15 cellular contexts compared by ENCODE assay signal in the genomic region with DNA sequence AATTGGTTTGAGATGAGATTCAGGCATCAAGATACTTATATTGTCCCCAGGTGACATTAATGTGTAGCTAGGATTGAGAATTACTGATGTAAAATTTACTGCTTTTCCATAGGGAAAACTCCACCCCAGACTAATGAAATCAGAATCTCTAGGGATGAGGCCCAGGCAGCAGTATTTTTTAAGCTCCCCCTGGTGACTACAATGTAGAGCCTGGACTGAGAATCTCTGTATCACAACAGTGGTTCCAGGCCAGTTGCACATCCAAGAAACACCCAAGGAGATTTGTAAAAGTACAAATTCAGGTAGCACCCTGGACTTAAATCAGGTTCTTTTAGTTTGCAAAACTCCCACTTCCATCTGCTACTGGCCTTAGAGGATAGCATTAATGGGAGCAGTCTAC.
DNase-seq lines count a peak whose midpoint lies in the region; ATAC-seq, FAIRE-seq and TF ChIP-seq lines count a peak whose summit lies in the region.
"Had no signal": no experiment of that assay in that cellular context is flagged by ENCODE, and none has a peak within 500 bp of the region (broad histone marks: within the 10 kb centered on the region; RNA-seq: fewer than 3 reads in every experiment).

No MANE protein-coding gene starts in this region.

- H3K4me3 Mint-ChIP-seq in astrocyte (ENCODE audit: unreplicated experiment) (no peak overlapping the region), nephron progenitor cell (no peak overlapping the region)
- H3K4me3 Mint-ChIP-seq in activated CD4-positive, alpha-beta T cell treated with anti-CD3 and anti-CD28 coated beads for 36 hours, result no peak overlapping the region
- H3K4me3 Mint-ChIP-seq: activated CD8-positive, alpha-beta T cell treated with anti-CD3 and anti-CD28 coated beads for 36 hours; brain; T-helper 2 cell treated with Interferon-gamma antibody and Interleukin-4, amounts not matched to agents 5 μg/mL and 100 μg/mL, for 36 hours had no signal

- in situ Hi-C loops in GM23248 (cut with MboI), result loop anchor here (25.0 kb wide), 1 partner anchor 532 kb away; no protein-coding TSS in a partner anchor

- no peak overlapping the region for H3K4me3 ChIP-seq in A673 (ENCODE audit: low read depth, low read length, poor library complexity, severe bottlenecking)
- H3K4me3 ChIP-seq in GM23248, result no peak overlapping the region
- H3K4me3 ChIP-seq in astrocyte (ENCODE audit: insufficient read depth, low read depth, low read length), result no peak overlapping the region
- H3K4me3 ChIP-seq in tibial artery, result no peak overlapping the region
- H3K4me3 ChIP-seq: BLaER1 treated with 17β-estradiol and CSF1 and Interleukin-3, amounts not matched to agents 10 nM and 100 nM had no signal

- CTCF ChIA-PET in A673 (lab: Charles Lee), result no interaction called here
- CTCF ChIA-PET in activated CD4-positive, alpha-beta T cell treated with anti-CD3 and anti-CD28 coated beads for 36 hours (lab: Charles Lee), result no interaction called here

- H3K4me2 ChIP-seq in GM23248 (ENCODE audit: unreplicated experiment) (no peak overlapping the region), astrocyte (ENCODE audit: low read length) (no peak overlapping the region)
- H3K4me2 ChIP-seq: BLaER1 treated with 17β-estradiol and CSF1 and Interleukin-3, amounts not matched to agents 10 nM and 100 nM had no signal

- BruUV-seq in A673 (replicated peaks; lab: Mats Ljungman, UMichigan), result no TSS peak

- H3K27ac ChIP-seq in A673 (ENCODE audit: low read depth, low read length, poor library complexity, severe bottlenecking) (no peak overlapping the region), GM23248 (no peak overlapping the region), astrocyte (ENCODE audit: low read depth, low read length) (no peak overlapping the region), tibial artery (no peak overlapping the region)
- H3K27ac ChIP-seq: BLaER1 treated with 17β-estradiol and CSF1 and Interleukin-3, amounts not matched to agents 10 nM and 100 nM had no signal

- no peaks in the 10 kb centered on the region for H3K36me3 Mint-ChIP-seq in astrocyte (ENCODE audit: low read depth, unreplicated experiment)
- peaks cover 7% of the 10 kb centered on the region for H3K36me3 Mint-ChIP-seq in nephron progenitor cell (ENCODE audit: low read depth)
- no peaks in the 10 kb centered on the region for H3K36me3 Mint-ChIP-seq in activated CD4-positive, alpha-beta T cell treated with anti-CD3 and anti-CD28 coated beads for 36 hours (ENCODE audit: low read depth)

- no peaks in the 10 kb centered on the region for H3K79me2 ChIP-seq in GM23248 (ENCODE audit: insufficient read depth)
- no peaks in the 10 kb centered on the region for H3K79me2 ChIP-seq in astrocyte (ENCODE audit: insufficient read depth, low read length)

- peaks cover 5% of the 10 kb centered on the region; the same call in 1 of the 2 replicates for H3F3A ChIP-seq in GM23248 (ENCODE audit: insufficient read depth)

- H3K27me3 Mint-ChIP-seq in astrocyte (ENCODE audit: low read depth, unreplicated experiment) (no peaks in the 10 kb centered on the region), nephron progenitor cell (ENCODE audit: low read depth, poor library complexity) (no peaks in the 10 kb centered on the region)
- H3K27me3 Mint-ChIP-seq in activated CD4-positive, alpha-beta T cell treated with anti-CD3 and anti-CD28 coated beads for 36 hours, result no peaks in the 10 kb centered on the region
- H3K27me3 Mint-ChIP-seq: activated CD8-positive, alpha-beta T cell treated with anti-CD3 and anti-CD28 coated beads for 36 hours; brain had no signal

- H3K9me2 ChIP-seq in GM23248 (ENCODE audit: insufficient read depth), result no peaks in the 10 kb centered on the region

- H3K27me3 ChIP-seq in A673 (replicated peaks; ENCODE audit: insufficient read depth, low read depth, low read length, poor library complexity) (no peaks in the 10 kb centered on the region), GM23248 (replicated peaks; ENCODE audit: insufficient read depth) (peaks cover 17% of the 10 kb centered on the region; the same call in 1 of the 2 replicates), astrocyte (ENCODE audit: insufficient read depth, low read length) (no peaks in the 10 kb centered on the region), tibial artery (no peaks in the 10 kb centered on the region)
- H3K27me3 ChIP-seq: BLaER1 treated with 17β-estradiol and CSF1 and Interleukin-3, amounts not matched to agents 10 nM and 100 nM had no signal

- TF ChIP-seq CTCF in A673 (conservative IDR thresholded peaks at IDR 0.05; ENCODE audit: low read depth, low read length) (peak; percentile 27; the same call in 1 of the 2 replicates), astrocyte (IDR thresholded peaks at IDR 0.05; ENCODE audit: insufficient read depth, low read depth, low read length) (peak; percentile 38), nephron progenitor cell (IDR thresholded peaks at IDR 0.05) (no peak), tibial artery (IDR thresholded peaks at IDR 0.05) (no peak)

- POLR2A ChIA-PET in A673 (lab: Charles Lee; ENCODE audit: low non-redundant PET), result no interaction called here
- POLR2A ChIA-PET in activated CD4-positive, alpha-beta T cell treated with anti-CD3 and anti-CD28 coated beads for 36 hours (lab: Charles Lee), result interaction anchor here (0.7 kb wide), 1 partner anchor 340 kb away, joined by 4 read pairs; no protein-coding TSS in a partner anchor

- no peak for FAIRE-seq in astrocyte (lab: Jason Lieb, UNC)
- FAIRE-seq: G401.6 had no signal

- no peak overlapping the region for H2AFZ ChIP-seq in GM23248
- no peak overlapping the region for H2AFZ ChIP-seq in astrocyte (ENCODE audit: low read depth, low read length)

- H3K27ac Mint-ChIP-seq in astrocyte (ENCODE audit: unreplicated experiment) (no peak overlapping the region), nephron progenitor cell (no peak overlapping the region)
- no peak overlapping the region for H3K27ac Mint-ChIP-seq in activated CD4-positive, alpha-beta T cell treated with anti-CD3 and anti-CD28 coated beads for 36 hours
- H3K27ac Mint-ChIP-seq: activated CD8-positive, alpha-beta T cell treated with anti-CD3 and anti-CD28 coated beads for 36 hours; brain; T-helper 2 cell treated with Interferon-gamma antibody and Interleukin-4, amounts not matched to agents 5 μg/mL and 100 μg/mL, for 36 hours had no signal

- H3K4me1 ChIP-seq in A673 (ENCODE audit: insufficient read depth, low read length, poor library complexity, severe bottlenecking) (no peaks in the 10 kb centered on the region), GM23248 (ENCODE audit: insufficient read depth) (peaks cover 11% of the 10 kb centered on the region), astrocyte (ENCODE audit: insufficient read depth, low read length) (peaks cover 16% of the 10 kb centered on the region), tibial artery (no peaks in the 10 kb centered on the region)
- H3K4me1 ChIP-seq: BLaER1 treated with 17β-estradiol and CSF1 and Interleukin-3, amounts not matched to agents 10 nM and 100 nM had no signal

- no peak for ATAC-seq in GM18907 (IDR thresholded peaks at IDR 0.05; ENCODE audit: unreplicated experiment)
- ATAC-seq in activated CD4-positive, alpha-beta T cell treated with anti-CD3 and anti-CD28 coated beads for 36 hours, result no peak
- ATAC-seq: activated CD8-positive, alpha-beta T cell treated with anti-CD3 and anti-CD28 coated beads for 36 hours had no signal

- DNase-seq in A673 (ENCODE audit: low spot score) (peak; percentile 9), GM23248 (peak; percentile 45), astrocyte (ENCODE audit: low read depth) (no peak), glomerular visceral epithelial cell (ENCODE audit: extremely low spot score) (peak; percentile 12), nephron progenitor cell (no peak), tibial artery (no peak)
- no peak for DNase-seq in activated CD4-positive, alpha-beta T cell treated with anti-CD3 and anti-CD28 coated beads for 36 hours
- DNase-seq: activated CD8-positive, alpha-beta T cell treated with anti-CD3 and anti-CD28 coated beads for 36 hours; activated effector memory CD4-positive, alpha-beta T cell treated with Interleukin-2 at 50 U/mL for 16 hours; NCI-H1105 treated with DMSO at 0.1 percent for 48 hours had no signal

- no peaks in the 10 kb centered on the region for H4K20me1 ChIP-seq in GM23248 (ENCODE audit: insufficient read depth)
- H4K20me1 ChIP-seq in astrocyte (ENCODE audit: insufficient read depth, low read length), result no peaks in the 10 kb centered on the region
- H4K20me1 ChIP-seq: BLaER1 treated with 17β-estradiol and CSF1 and Interleukin-3, amounts not matched to agents 10 nM and 100 nM had no signal

- peaks cover 14% of the 10 kb centered on the region for H3K4me1 Mint-ChIP-seq in astrocyte (ENCODE audit: low read depth, unreplicated experiment)
- H3K4me1 Mint-ChIP-seq in nephron progenitor cell, result no peaks in the 10 kb centered on the region
- H3K4me1 Mint-ChIP-seq in activated CD4-positive, alpha-beta T cell treated with anti-CD3 and anti-CD28 coated beads for 36 hours, result no peaks in the 10 kb centered on the region
- H3K4me1 Mint-ChIP-seq: brain had no signal

- H3K9me3 Mint-ChIP-seq in astrocyte (ENCODE audit: unreplicated experiment), result peaks cover 6% of the 10 kb centered on the region
- H3K9me3 Mint-ChIP-seq in nephron progenitor cell, result peaks cover 25% of the 10 kb centered on the region
- H3K9me3 Mint-ChIP-seq in activated CD4-positive, alpha-beta T cell treated with anti-CD3 and anti-CD28 coated beads for 36 hours (ENCODE audit: low read depth), result peaks cover 26% of the 10 kb centered on the region

- intact Hi-C loops in A673 (cut with micrococcal nuclease; ENCODE audit: unreplicated experiment) (loop anchor here (1.0 to 2.0 kb wide), 2 partner anchors 531 to 887 kb away; no protein-coding TSS in a partner anchor), tibial artery (cut with DNase I; ENCODE audit: low total_unique reads) (no loop called here)
- intact Hi-C loops in activated CD4-positive, alpha-beta T cell treated with anti-CD3 and anti-CD28 coated beads for 36 hours (cut with DNase I, micrococcal nuclease), result loop anchor here in 1 of 2 experiments (2.0 kb wide), 1 partner anchor 887 kb away; no protein-coding TSS in a partner anchor

- H3K9me3 ChIP-seq in A673 (ENCODE audit: low read depth, low read length, poor library complexity, severe bottlenecking), result peaks cover 16% of the 10 kb centered on the region
- no peaks in the 10 kb centered on the region for H3K9me3 ChIP-seq in GM23248 (ENCODE audit: low read depth)
- no peaks in the 10 kb centered on the region for H3K9me3 ChIP-seq in astrocyte (ENCODE audit: insufficient read depth, low read depth, low read length)
- H3K9me3 ChIP-seq in tibial artery, result peaks cover 7 to 13% (median 13%) of the 10 kb centered on the region in 3 donors

- H3K36me3 ChIP-seq in A673 (ENCODE audit: insufficient read depth, low read length, poor library complexity, severe bottlenecking), result no peaks in the 10 kb centered on the region
- H3K36me3 ChIP-seq in GM23248 (ENCODE audit: low read depth), result no peaks in the 10 kb centered on the region
- H3K36me3 ChIP-seq in astrocyte (ENCODE audit: insufficient read depth, low read length), result no peaks in the 10 kb centered on the region
- no peaks in the 10 kb centered on the region for H3K36me3 ChIP-seq in tibial artery
- H3K36me3 ChIP-seq: BLaER1 treated with 17β-estradiol and CSF1 and Interleukin-3, amounts not matched to agents 10 nM and 100 nM had no signal

- H3K9ac ChIP-seq in GM23248 (no peak overlapping the region), astrocyte (ENCODE audit: low read length) (no peak overlapping the region)
- H3K9ac ChIP-seq: BLaER1 treated with 17β-estradiol and CSF1 and Interleukin-3, amounts not matched to agents 10 nM and 100 nM had no signal

Comparison
In these comparisons a context has a peak if more than half of its experiments do, and no peak if none do; other contexts are left out.
1. DNase-seq: peak in A673 (single experiment), GM23248 (single experiment) and glomerular visceral epithelial cell (single experiment); none in astrocyte (single experiment), nephron progenitor cell (single experiment), activated CD4-positive, alpha-beta T cell treated with anti-CD3 and anti-CD28 coated beads for 36 hours (single experiment) and tibial artery (0 of 2).
2. CTCF ChIP-seq: peak in A673 (single experiment) and astrocyte (single experiment); none in nephron progenitor cell (single experiment) and tibial artery (0 of 2).